In genomic region chr16:85762970-85763369, GRCh38 we compare ENCODE assay signal across 30 cellular contexts. TPM values are rescaled to one million over a fixed set of nuclear protein-coding genes. Genes with fewer than 3 reads are reported as not detected.
"Had no signal": no experiment of that assay in that cellular context is flagged by ENCODE, and none has a peak within 500 bp of the region (broad histone marks: within the 10 kb centered on the region; RNA-seq: fewer than 3 reads in every experiment).

No MANE protein-coding gene starts in this region.

- H3K4me3 ChIP-seq: adrenal gland, SJCRH30, SK-N-MC had no signal

- H3K27ac Mint-ChIP-seq: activated CD4-positive, alpha-beta T cell treated with anti-CD3 and anti-CD28 coated beads for 36 hours; activated CD4-positive, alpha-beta T cell treated with anti-CD3 and anti-CD28 coated beads, Interleukin-2, amount 10 ng/mL, durations not matched to agents 7 days and 5 days; activated CD8-positive, alpha-beta T cell treated with anti-CD3 and anti-CD28 coated beads, Interleukin-2, amount 10 ng/mL, durations not matched to agents 7 days and 5 days; activated naive CD4-positive, alpha-beta T cell treated with anti-CD3 and anti-CD28 coated beads, Interleukin-2, amount 50 U/mL, for 72 hours; activated T-cell treated with anti-CD3 and anti-CD28 coated beads, Interleukin-2, amount 50 U/mL, for 24 hours; activated T-helper 2 cell treated with anti-CD3 and anti-CD28 coated beads, Interferon-gamma antibody, Interleukin-2, Interleukin-4, amounts not matched to agents 10 μg/mL and 5 μg/mL and 100 μg/mL, durations not matched to agents 14 hours and 24 hours and 36 hours; brain had no signal

- H3K9me3 Mint-ChIP-seq: activated CD4-positive, alpha-beta T cell treated with anti-CD3 and anti-CD28 coated beads, Interleukin-2, amount 10 ng/mL, durations not matched to agents 7 days and 5 days; activated naive CD4-positive, alpha-beta T cell treated with anti-CD3 and anti-CD28 coated beads, Interleukin-2, amount 50 U/mL, for 72 hours; activated T-cell treated with anti-CD3 and anti-CD28 coated beads, Interleukin-2, amount 50 U/mL, for 24 hours; activated T-helper 2 cell treated with anti-CD3 and anti-CD28 coated beads, Interferon-gamma antibody, Interleukin-2, Interleukin-4, amounts not matched to agents 10 μg/mL and 5 μg/mL and 100 μg/mL, durations not matched to agents 14 hours and 24 hours and 36 hours; brain had no signal

- ATAC-seq: activated CD4-positive, alpha-beta T cell treated with anti-CD3 and anti-CD28 coated beads for 36 hours; activated CD8-positive, alpha-beta T cell treated with anti-CD3 and anti-CD28 coated beads, Interleukin-2, amount 10 ng/mL, durations not matched to agents 7 days and 5 days; activated naive CD4-positive, alpha-beta T cell treated with anti-CD3 and anti-CD28 coated beads, Interleukin-2, amount 50 U/mL, for 72 hours; Panc1 had no signal

- H3K27ac ChIP-seq: adrenal gland, SJCRH30, SK-N-MC had no signal

- H3K4me1 ChIP-seq: adrenal gland had no signal

- H3K4me3 Mint-ChIP-seq: activated CD4-positive, alpha-beta T cell treated with anti-CD3 and anti-CD28 coated beads for 36 hours; activated CD4-positive, alpha-beta T cell treated with anti-CD3 and anti-CD28 coated beads, Interleukin-2, amount 10 ng/mL, durations not matched to agents 7 days and 5 days; activated CD8-positive, alpha-beta T cell treated with anti-CD3 and anti-CD28 coated beads, Interleukin-2, amount 10 ng/mL, durations not matched to agents 7 days and 5 days; activated T-cell treated with anti-CD3 and anti-CD28 coated beads, Interleukin-2, amount 50 U/mL, for 24 hours; brain had no signal

- H3K27me3 ChIP-seq: SJCRH30 had no signal

- H3K36me3 Mint-ChIP-seq: activated naive CD4-positive, alpha-beta T cell treated with anti-CD3 and anti-CD28 coated beads, Interleukin-2, amount 50 U/mL, for 72 hours; brain had no signal

- FAIRE-seq: astrocyte, TTC549 had no signal

- H3K36me3 ChIP-seq: adrenal gland, SJCRH30 had no signal

- H3K9me3 ChIP-seq: adrenal gland, SJCRH30 had no signal

- DNase-seq: activated CD4-positive, alpha-beta T cell treated with anti-CD3 and anti-CD28 coated beads for 36 hours; activated CD4-positive, alpha-beta T cell treated with anti-CD3 and anti-CD28 coated beads, Interleukin-2, amount 10 ng/mL, durations not matched to agents 7 days and 5 days; activated CD4-positive, alpha-beta T cell treated with anti-CD3 and anti-CD28 coated beads, Interleukin-2, amount 50 U/mL, for 48 hours; activated CD8-positive, alpha-beta T cell treated with anti-CD3 and anti-CD28 coated beads, Interleukin-2, amount 10 ng/mL, durations not matched to agents 7 days and 5 days; activated gamma-delta T cell; activated naive CD4-positive, alpha-beta T cell treated with Interleukin-2 at 50 U/mL for 16 hours; activated T-cell treated with anti-CD3 and anti-CD28 coated beads, Interleukin-2, amount 50 U/mL, for 24 hours; adrenal gland; central memory CD4-positive, alpha-beta T cell; MM.1S; MV-4-11; NCI-H1092; NCI-H1436 treated with DMSO at 0.1 percent for 48 hours; NCI-H1694 treated with DMSO at 0.1 percent for 48 hours; NCI-H2029 treated with DMSO at 0.1 percent for 48 hours; NCI-H2107; NCI-H2171; NCI-H510A; NCI-H526; NCI-H774; SHP77 had no signal

RNA-seq across cellular contexts. Expression of gene C16orf74, which starts 12.1 kb away (rescaled TPM):
- total RNA-seq: activated T-helper 2 cell treated with anti-CD3 and anti-CD28 coated beads, Interferon-gamma antibody, Interleukin-2, Interleukin-4, amounts not matched to agents 10 μg/mL and 5 μg/mL and 100 μg/mL, durations not matched to agents 14 hours and 24 hours and 36 hours; LHCN-M2 had no signal
